9 cellular contexts compared by ENCODE assay signal in the genomic region with DNA sequence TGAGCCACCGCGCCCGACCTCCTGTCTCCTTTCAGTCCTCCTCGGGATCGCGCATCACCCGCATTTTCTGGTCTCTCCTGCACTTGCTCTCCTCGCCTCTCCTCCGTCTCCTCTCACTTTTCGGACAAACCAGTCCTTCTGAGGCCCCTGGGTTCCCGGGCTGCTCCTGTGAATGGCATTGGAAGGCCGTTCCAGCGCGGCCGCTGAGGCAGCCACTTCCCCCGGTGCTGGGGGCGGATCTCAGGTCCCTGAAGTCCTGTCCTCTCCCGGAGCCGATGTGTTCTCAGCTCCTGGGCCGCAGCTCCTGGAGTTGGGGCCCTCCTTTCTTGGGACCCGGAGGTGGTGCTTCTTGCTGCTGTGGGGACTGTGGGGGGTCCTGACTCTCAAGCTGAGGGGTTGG. TPM values are rescaled to one million over a fixed set of nuclear protein-coding genes. Genes with fewer than 3 reads are reported as not detected.
A peak's percentile ranks its signal among the peaks of the same experiment; 100 is the strongest.
DNase-seq lines count a peak whose midpoint lies in the region; ATAC-seq and TF ChIP-seq lines count a peak whose summit lies in the region.
"Had no signal": no experiment of that assay in that cellular context is flagged by ENCODE, and none has a peak within 500 bp of the region (broad histone marks: within the 10 kb centered on the region; RNA-seq: fewer than 3 reads in every experiment).

No MANE protein-coding gene starts in this region.

- WGBS in gastroesophageal sphincter (ENCODE audit: low coverage in 1 of 2), 2 donors: 12% methylated on average over 18 of the region's 21 CpGs; no CpG with 5 or more reads in 1 of the 2 donors

- no peaks in the 10 kb centered on the region for H3K9me3 ChIP-seq in CD4-positive, CD25-positive, alpha-beta regulatory T cell (ENCODE audit: control insufficient read depth in 2 of 2, low read length in 2 of 2)
- no peaks in the 10 kb centered on the region for H3K9me3 ChIP-seq in HUES48 (ENCODE audit: control insufficient read depth, insufficient read depth, low read length)
- no peaks in the 10 kb centered on the region for H3K9me3 ChIP-seq in naive thymus-derived CD4-positive, alpha-beta T cell (ENCODE audit: control insufficient read depth in 2 of 3, low read length in 3 of 3)
- H3K9me3 ChIP-seq in gastroesophageal sphincter: peaks cover 0 to 9% (median 0%) of the 10 kb centered on the region in 3 donors

- H3K4me1 Mint-ChIP-seq in CD4-positive, CD25-positive, alpha-beta regulatory T cell: peaks cover 25 to 83% (median 64%) of the 10 kb centered on the region in 4 donors
- H3K4me1 Mint-ChIP-seq in chondrocyte (ENCODE audit: low read depth): peaks cover 44% of the 10 kb centered on the region
- peaks cover 34 to 76% (median 69%) of the 10 kb centered on the region in 7 donors for H3K4me1 Mint-ChIP-seq in naive thymus-derived CD4-positive, alpha-beta T cell

- no peak for DNase-seq in CD4-positive, CD25-positive, alpha-beta regulatory T cell
- DNase-seq in chondrocyte (ENCODE audit: low spot score) (no peak), NCI-H1105 (lab: John Stamatoyannopoulos, UW) (no peak)
- no peak for DNase-seq in naive thymus-derived CD4-positive, alpha-beta T cell
- DNase-seq in stimulated activated CD4-positive, alpha-beta T cell treated with anti-CD3 and anti-CD28 coated beads, Interleukin-4, amount 100 ng/mL, for 4 hours: no peak

- CTCF ChIA-PET in naive thymus-derived CD4-positive, alpha-beta T cell (lab: Charles Lee): interaction anchor here (1.0 kb wide), 1 partner anchor 35 kb away, joined by 3 read pairs; no protein-coding TSS in a partner anchor

- H3K9ac ChIP-seq in HUES48 (ENCODE audit: low read depth, low read length): no peak overlapping the region

- TF ChIP-seq CTCF in chondrocyte (IDR thresholded peaks at IDR 0.05) (no peak), gastroesophageal sphincter (IDR thresholded peaks at IDR 0.05) (no peak)

- peaks cover 4% of the 10 kb centered on the region for H3K36me3 Mint-ChIP-seq in CD4-positive, CD25-positive, alpha-beta regulatory T cell
- H3K36me3 Mint-ChIP-seq in chondrocyte (ENCODE audit: low read depth): peaks cover 1% of the 10 kb centered on the region
- peaks cover 0 to 16% (median 0%) of the 10 kb centered on the region in 5 donors for H3K36me3 Mint-ChIP-seq in naive thymus-derived CD4-positive, alpha-beta T cell

- peak overlapping the region; percentile 67 to 95 (median 93) for H3K4me3 Mint-ChIP-seq in CD4-positive, CD25-positive, alpha-beta regulatory T cell
- H3K4me3 Mint-ChIP-seq in chondrocyte (ENCODE audit: unreplicated experiment): peak overlapping the region; percentile 87
- peak overlapping the region; percentile 86 to 95 (median 90) for H3K4me3 Mint-ChIP-seq in naive thymus-derived CD4-positive, alpha-beta T cell

- POLR2A ChIA-PET in naive thymus-derived CD4-positive, alpha-beta T cell (lab: Charles Lee): interaction anchor here (1.2 to 7.8 kb wide), 2 partner anchors 36 to 41 kb away, joined by 3 to 77 read pairs; a partner anchor contains a TSS

- H3K36me3 ChIP-seq in CD4-positive, CD25-positive, alpha-beta regulatory T cell (ENCODE audit: control insufficient read depth, insufficient read depth, low read length): no peaks in the 10 kb centered on the region
- H3K36me3 ChIP-seq in HUES48 (ENCODE audit: control insufficient read depth, insufficient read depth, low read length): no peaks in the 10 kb centered on the region
- H3K36me3 ChIP-seq in naive thymus-derived CD4-positive, alpha-beta T cell (ENCODE audit: control insufficient read depth in 2 of 3, insufficient read depth in 3 of 3, low read length in 3 of 3): peaks cover 0 to 8% (median 0%) of the 10 kb centered on the region in 3 experiments
- H3K36me3 ChIP-seq in gastroesophageal sphincter: no peaks in the 10 kb centered on the region
- H3K36me3 ChIP-seq: tibial nerve had no signal

- peaks cover 0 to 1% (median 0%) of the 10 kb centered on the region in 7 donors for H3K9me3 Mint-ChIP-seq in CD4-positive, CD25-positive, alpha-beta regulatory T cell
- H3K9me3 Mint-ChIP-seq in chondrocyte (ENCODE audit: low read depth): peaks cover 6% of the 10 kb centered on the region
- no peaks in the 10 kb centered on the region for H3K9me3 Mint-ChIP-seq in naive thymus-derived CD4-positive, alpha-beta T cell

- intact Hi-C loops in naive thymus-derived CD4-positive, alpha-beta T cell (cut with micrococcal nuclease): loop anchor here (10.0 kb wide), 3 partner anchors 336 to 696 kb away; a partner anchor contains a TSS

- peak overlapping the region in 1 of 3 donors; percentile 82 for H3K27ac Mint-ChIP-seq in CD4-positive, CD25-positive, alpha-beta regulatory T cell
- peak overlapping the region; percentile 71 for H3K27ac Mint-ChIP-seq in chondrocyte (ENCODE audit: unreplicated experiment)
- H3K27ac Mint-ChIP-seq in naive thymus-derived CD4-positive, alpha-beta T cell: peak overlapping the region; percentile 55 to 91 (median 83)

- TF ChIP-seq POLR2A in gastroesophageal sphincter (IDR thresholded peaks at IDR 0.05): no peak

- H3K27me3 Mint-ChIP-seq in CD4-positive, CD25-positive, alpha-beta regulatory T cell: no peaks in the 10 kb centered on the region
- no peaks in the 10 kb centered on the region for H3K27me3 Mint-ChIP-seq in chondrocyte (ENCODE audit: low read depth)
- no peaks in the 10 kb centered on the region for H3K27me3 Mint-ChIP-seq in naive thymus-derived CD4-positive, alpha-beta T cell

- no peak overlapping the region for H3K4me3 ChIP-seq in CD4-positive, CD25-positive, alpha-beta regulatory T cell (ENCODE audit: low read depth, low read length)
- H3K4me3 ChIP-seq in HUES48 (ENCODE audit: low read depth, low read length): peak overlapping the region; percentile 85
- H3K4me3 ChIP-seq in naive thymus-derived CD4-positive, alpha-beta T cell (ENCODE audit: low read length): no peak overlapping the region
- peak overlapping the region in 1 of 2 donors; percentile 55 for H3K4me3 ChIP-seq in gastroesophageal sphincter

- H3K27ac ChIP-seq in CD4-positive, CD25-positive, alpha-beta regulatory T cell (ENCODE audit: insufficient read depth, low read length, poor library complexity, severe bottlenecking): no peak overlapping the region
- H3K27ac ChIP-seq in HUES48 (ENCODE audit: low read depth, low read length): no peak overlapping the region
- no peak overlapping the region for H3K27ac ChIP-seq in naive thymus-derived CD4-positive, alpha-beta T cell (ENCODE audit: low read depth, low read length)
- H3K27ac ChIP-seq in gastroesophageal sphincter: no peak overlapping the region

- TF ChIP-seq EP300 in gastroesophageal sphincter (IDR thresholded peaks at IDR 0.05): no peak

- no peak for ATAC-seq in CD4-positive, CD25-positive, alpha-beta regulatory T cell (ENCODE audit: low read depth in 2 of 2)
- ATAC-seq in naive thymus-derived CD4-positive, alpha-beta T cell: no peak
- ATAC-seq in HG03196 (IDR thresholded peaks at IDR 0.05; ENCODE audit: unreplicated experiment) (no peak), gastroesophageal sphincter (no peak)

- H3K4me1 ChIP-seq in CD4-positive, CD25-positive, alpha-beta regulatory T cell (ENCODE audit: control insufficient read depth, insufficient read depth, low read length, poor library complexity, severe bottlenecking): peaks cover 37% of the 10 kb centered on the region
- peaks cover 19% of the 10 kb centered on the region for H3K4me1 ChIP-seq in HUES48 (ENCODE audit: control insufficient read depth, insufficient read depth, low read length)
- peaks cover 8 to 20% of the 10 kb centered on the region in 2 donors for H3K4me1 ChIP-seq in naive thymus-derived CD4-positive, alpha-beta T cell (ENCODE audit: control insufficient read depth in 2 of 2, insufficient read depth in 2 of 2, low read length in 2 of 2)
- peaks cover 0 to 39% (median 0%) of the 10 kb centered on the region in 3 donors for H3K4me1 ChIP-seq in gastroesophageal sphincter

- H3K27me3 ChIP-seq in CD4-positive, CD25-positive, alpha-beta regulatory T cell (ENCODE audit: control insufficient read depth, insufficient read depth, low read length): no peaks in the 10 kb centered on the region
- H3K27me3 ChIP-seq in HUES48 (ENCODE audit: control insufficient read depth, insufficient read depth, low read length): peaks cover 31% of the 10 kb centered on the region
- no peaks in the 10 kb centered on the region for H3K27me3 ChIP-seq in naive thymus-derived CD4-positive, alpha-beta T cell (ENCODE audit: control insufficient read depth in 2 of 2, insufficient read depth in 2 of 2, low read length in 2 of 2)
- H3K27me3 ChIP-seq in gastroesophageal sphincter: peaks cover 84% of the 10 kb centered on the region

RNA-seq across cellular contexts. Expression of a gene that starts 0.8 kb away (rescaled TPM):
- 22.0 TPM for total RNA-seq in CD4-positive, CD25-positive, alpha-beta regulatory T cell
- 10 to 100 TPM in 3 of 4 donors, 1 to 10 TPM in 1; 7.8 to 13.7 (median 12.3) TPM for polyA plus RNA-seq in CD4-positive, CD25-positive, alpha-beta regulatory T cell
- total RNA-seq in chondrocyte (7.8 to 9.4 TPM (median 9.0 TPM) in 3 replicates), gastroesophageal sphincter (1 to 10 TPM; 1.7 to 4.8 (median 2.0) TPM)
- total RNA-seq in naive thymus-derived CD4-positive, alpha-beta T cell: 10 to 100 TPM; 11.7 to 49.5 (median 13.3) TPM
- polyA plus RNA-seq in naive thymus-derived CD4-positive, alpha-beta T cell: 1 to 10 TPM; 3.4 to 4.7 TPM

RNA-seq across cellular contexts. Expression of a gene that starts 30.0 kb away (rescaled TPM):
- total RNA-seq in CD4-positive, CD25-positive, alpha-beta regulatory T cell: not detected
- polyA plus RNA-seq in CD4-positive, CD25-positive, alpha-beta regulatory T cell: not detected
- total RNA-seq in chondrocyte: not detected in 3 replicates
- total RNA-seq in naive thymus-derived CD4-positive, alpha-beta T cell: not detected
- not detected for polyA plus RNA-seq in naive thymus-derived CD4-positive, alpha-beta T cell
- not detected for total RNA-seq in gastroesophageal sphincter
- total RNA-seq: tibial nerve had no signal

RNA-seq across cellular contexts. Expression of a gene that starts 43.1 kb away (rescaled TPM):
- total RNA-seq in CD4-positive, CD25-positive, alpha-beta regulatory T cell: 603 TPM
- 100 to 1,000 TPM; 105 to 116 (median 110) TPM for polyA plus RNA-seq in CD4-positive, CD25-positive, alpha-beta regulatory T cell
- total RNA-seq in chondrocyte (222 to 230 TPM (median 227 TPM) in 3 replicates), gastroesophageal sphincter (100 to 1,000 TPM; 125 to 327 (median 217) TPM)
- total RNA-seq in naive thymus-derived CD4-positive, alpha-beta T cell: 100 to 1,000 TPM; 443 to 761 (median 546) TPM
- polyA plus RNA-seq in naive thymus-derived CD4-positive, alpha-beta T cell: 100 to 1,000 TPM; 106 to 125 TPM

RNA-seq across cellular contexts. Expression of a gene that starts 47.7 kb away (rescaled TPM):
- 3.9 TPM for total RNA-seq in CD4-positive, CD25-positive, alpha-beta regulatory T cell
- 1 to 10 TPM; 1.1 to 1.8 (median 1.3) TPM for polyA plus RNA-seq in CD4-positive, CD25-positive, alpha-beta regulatory T cell
- total RNA-seq in chondrocyte (2.4 to 4.1 TPM (median 3.0 TPM) in 3 replicates), gastroesophageal sphincter (1 to 10 TPM; 1.3 to 5.7 (median 2.9) TPM)
- total RNA-seq in naive thymus-derived CD4-positive, alpha-beta T cell: 1 to 10 TPM; 2.7 to 7.5 (median 4.8) TPM
- polyA plus RNA-seq in naive thymus-derived CD4-positive, alpha-beta T cell: 1 to 10 TPM in 1 of 2 donors, under 1 TPM in 1; 0.38 to 1.9 TPM

RNA-seq across cellular contexts. Expression of a gene that starts 48.7 kb away (rescaled TPM):
- total RNA-seq in CD4-positive, CD25-positive, alpha-beta regulatory T cell: 4.6 TPM
- 1 to 10 TPM; 4.7 to 9.4 (median 6.9) TPM for polyA plus RNA-seq in CD4-positive, CD25-positive, alpha-beta regulatory T cell
- total RNA-seq in chondrocyte (21.2 to 30.1 TPM (median 29.6 TPM) in 3 replicates), gastroesophageal sphincter (10 to 100 TPM; 21.3 to 44.2 (median 28.5) TPM)
- total RNA-seq in naive thymus-derived CD4-positive, alpha-beta T cell: 10 to 100 TPM in 4 of 5 experiments, 1 to 10 TPM in 1; 8.7 to 17.2 (median 11.6) TPM
- 10 to 100 TPM in 1 of 2 donors, 1 to 10 TPM in 1; 9.4 to 13.8 TPM for polyA plus RNA-seq in naive thymus-derived CD4-positive, alpha-beta T cell
